21 cellular contexts compared by ENCODE assay signal in the genomic region with DNA sequence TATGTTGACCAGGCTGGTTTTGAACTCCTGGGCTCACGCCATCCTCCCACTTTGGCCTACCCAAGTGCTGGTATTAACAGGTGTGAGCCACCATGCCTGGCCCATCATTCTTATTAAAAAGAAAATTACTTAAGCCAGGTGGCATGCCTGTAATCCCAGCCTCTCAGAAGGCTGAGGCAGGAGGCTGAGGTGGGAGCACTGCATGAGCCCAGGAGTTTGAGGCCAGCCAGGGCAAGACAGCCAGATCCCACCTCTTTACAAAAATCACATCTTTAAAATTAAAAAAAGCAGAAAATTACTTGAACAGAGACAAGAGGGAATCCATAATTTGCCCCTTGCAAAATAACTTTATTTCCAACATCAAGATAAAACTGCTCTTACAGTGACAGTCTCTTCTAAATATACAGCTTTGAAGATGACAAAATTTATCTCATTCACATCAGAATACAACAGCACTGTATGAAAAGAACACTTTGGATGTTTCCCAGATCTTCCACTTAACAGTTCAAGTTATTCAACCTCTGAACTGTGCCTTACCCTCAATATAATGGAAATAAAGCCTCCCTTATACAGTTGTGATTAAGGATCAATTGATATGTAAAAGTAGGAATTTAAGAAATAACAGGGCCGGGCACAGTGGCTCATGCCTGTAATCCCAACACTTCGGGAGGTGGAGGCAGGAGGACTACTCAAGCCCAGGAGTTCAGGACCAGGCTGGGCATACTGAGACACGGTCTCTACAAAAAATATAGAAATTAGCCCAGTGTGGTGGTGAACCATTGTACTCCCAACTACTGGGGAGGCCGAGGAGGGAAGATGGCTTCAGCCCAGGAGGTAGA.
"Had no signal": no experiment of that assay in that cellular context is flagged by ENCODE, and none has a peak within 500 bp of the region (broad histone marks: within the 10 kb centered on the region; RNA-seq: fewer than 3 reads in every experiment).

No MANE protein-coding gene starts in this region.

- H3K4me3 ChIP-seq: hepatocyte, left ventricle myocardium inferior, neural progenitor cell, upper lobe of right lung had no signal

- H3K9ac ChIP-seq: neural progenitor cell had no signal

- H3K4me1 ChIP-seq: neural progenitor cell had no signal

- H3K9me3 Mint-ChIP-seq: activated naive CD4-positive, alpha-beta T cell treated with anti-CD3 and anti-CD28 coated beads, Interleukin-2, amount 50 U/mL, for 72 hours; activated T-helper 1 cell treated with anti-CD3 and anti-CD28 coated beads, Interleukin-12 subunit alpha, Interleukin-12 subunit beta, Interleukin-2, Interleukin-4 antibody, amounts not matched to agents 30 ng/mL and 10 ng/mL and 1 ng/mL, durations not matched to agents 14 hours and 24 hours and 36 hours; brain; immature natural killer cell; naive thymus-derived CD8-positive, alpha-beta T cell; neural progenitor cell had no signal

- FAIRE-seq: endothelial cell of umbilical vein had no signal

- H3K27ac ChIP-seq: hepatocyte, left ventricle myocardium inferior, neural progenitor cell, upper lobe of right lung, WERI-Rb-1 had no signal

- H3K4me3 Mint-ChIP-seq: activated CD8-positive, alpha-beta T cell treated with anti-CD3 and anti-CD28 coated beads, Interleukin-2, amount 10 ng/mL, durations not matched to agents 7 days and 5 days; activated T-helper 1 cell treated with anti-CD3 and anti-CD28 coated beads, Interleukin-12 subunit alpha, Interleukin-12 subunit beta, Interleukin-2, Interleukin-4 antibody, amounts not matched to agents 30 ng/mL and 10 ng/mL and 1 ng/mL, durations not matched to agents 14 hours and 24 hours and 36 hours; neural progenitor cell had no signal

- H3K27ac Mint-ChIP-seq: activated CD8-positive, alpha-beta T cell treated with anti-CD3 and anti-CD28 coated beads, Interleukin-2, amount 10 ng/mL, durations not matched to agents 7 days and 5 days; activated T-helper 1 cell treated with anti-CD3 and anti-CD28 coated beads, Interleukin-12 subunit alpha, Interleukin-12 subunit beta, Interleukin-2, Interleukin-4 antibody, amounts not matched to agents 30 ng/mL and 10 ng/mL and 1 ng/mL, durations not matched to agents 14 hours and 24 hours and 36 hours; neural progenitor cell had no signal

- H3K27me3 Mint-ChIP-seq: brain; naive thymus-derived CD8-positive, alpha-beta T cell had no signal

- H3K4me1 Mint-ChIP-seq: neural progenitor cell had no signal

- H3K9me3 ChIP-seq: left ventricle myocardium inferior, upper lobe of right lung had no signal

- ATAC-seq: activated CD8-positive, alpha-beta T cell treated with anti-CD3 and anti-CD28 coated beads, Interleukin-2, amount 10 ng/mL, durations not matched to agents 7 days and 5 days; activated naive CD4-positive, alpha-beta T cell treated with anti-CD3 and anti-CD28 coated beads, Interleukin-2, amount 50 U/mL, for 72 hours; esophagus mucosa; naive thymus-derived CD8-positive, alpha-beta T cell; stimulated activated naive CD8-positive, alpha-beta T cell treated with anti-CD3 and anti-CD28 coated beads, Interleukin-15, Interleukin-2, amounts not matched to agents 100 U/mL and 50 U/mL, for 24 hours; upper lobe of right lung had no signal

- H2AFZ ChIP-seq: hepatocyte, neural progenitor cell had no signal

- DNase-seq: activated CD4-positive, alpha-beta T cell treated with anti-CD3 and anti-CD28 coated beads for 1 hour; activated CD4-positive, alpha-beta T cell treated with anti-CD3 and anti-CD28 coated beads, Interleukin-2, amount 50 U/mL, for 1 hour; activated CD8-positive, alpha-beta T cell treated with anti-CD3 and anti-CD28 coated beads, Interleukin-2, amount 10 ng/mL, durations not matched to agents 7 days and 5 days; aorta; effector memory CD4-positive, alpha-beta T cell; foreskin melanocyte; glutamatergic neuron; immature natural killer cell; left ventricle myocardium inferior; naive thymus-derived CD8-positive, alpha-beta T cell; stimulated activated CD4-positive, alpha-beta T cell treated with anti-CD3 and anti-CD28 coated beads, Interleukin-4, amount 100 ng/mL, for 24 hours; stimulated activated naive CD8-positive, alpha-beta T cell treated with anti-CD3 and anti-CD28 coated beads, Interleukin-15, Interleukin-2, amounts not matched to agents 100 U/mL and 50 U/mL, for 24 hours; upper lobe of right lung; WERI-Rb-1 had no signal

- H3K27me3 ChIP-seq: hepatocyte, neural progenitor cell, upper lobe of right lung had no signal

- H3K4me2 ChIP-seq: hepatocyte, neural progenitor cell had no signal
